Comparison of ENCODE assay signal across 1 cellular context in genomic region chr6:3829285-3829684, GRCh38.
TF ChIP-seq lines count a peak whose summit lies in the region.

No MANE protein-coding gene starts in this region.

TF ChIP-seq in HepG2, 621 proteins besides CTCF, POLR2A, EP300 and RAD21 (continued from another document):
- TF ChIP-seq, protein P1, sequence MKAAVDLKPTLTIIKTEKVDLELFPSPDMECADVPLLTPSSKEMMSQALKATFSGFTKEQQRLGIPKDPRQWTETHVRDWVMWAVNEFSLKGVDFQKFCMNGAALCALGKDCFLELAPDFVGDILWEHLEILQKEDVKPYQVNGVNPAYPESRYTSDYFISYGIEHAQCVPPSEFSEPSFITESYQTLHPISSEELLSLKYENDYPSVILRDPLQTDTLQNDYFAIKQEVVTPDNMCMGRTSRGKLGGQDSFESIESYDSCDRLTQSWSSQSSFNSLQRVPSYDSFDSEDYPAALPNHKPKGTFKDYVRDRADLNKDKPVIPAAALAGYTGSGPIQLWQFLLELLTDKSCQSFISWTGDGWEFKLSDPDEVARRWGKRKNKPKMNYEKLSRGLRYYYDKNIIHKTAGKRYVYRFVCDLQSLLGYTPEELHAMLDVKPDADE (CRISPR knock-in tag; IDR thresholded peaks at IDR 0.05) = no peak
- TF ChIP-seq MAF1 (CRISPR knock-in tag; IDR thresholded peaks at IDR 0.05; ENCODE audit: borderline replicate concordance) = no peak
- TF ChIP-seq ZBTB1 (CRISPR knock-in tag; IDR thresholded peaks at IDR 0.05; ENCODE audit: borderline replicate concordance) = no peak
- TF ChIP-seq, protein P2, sequence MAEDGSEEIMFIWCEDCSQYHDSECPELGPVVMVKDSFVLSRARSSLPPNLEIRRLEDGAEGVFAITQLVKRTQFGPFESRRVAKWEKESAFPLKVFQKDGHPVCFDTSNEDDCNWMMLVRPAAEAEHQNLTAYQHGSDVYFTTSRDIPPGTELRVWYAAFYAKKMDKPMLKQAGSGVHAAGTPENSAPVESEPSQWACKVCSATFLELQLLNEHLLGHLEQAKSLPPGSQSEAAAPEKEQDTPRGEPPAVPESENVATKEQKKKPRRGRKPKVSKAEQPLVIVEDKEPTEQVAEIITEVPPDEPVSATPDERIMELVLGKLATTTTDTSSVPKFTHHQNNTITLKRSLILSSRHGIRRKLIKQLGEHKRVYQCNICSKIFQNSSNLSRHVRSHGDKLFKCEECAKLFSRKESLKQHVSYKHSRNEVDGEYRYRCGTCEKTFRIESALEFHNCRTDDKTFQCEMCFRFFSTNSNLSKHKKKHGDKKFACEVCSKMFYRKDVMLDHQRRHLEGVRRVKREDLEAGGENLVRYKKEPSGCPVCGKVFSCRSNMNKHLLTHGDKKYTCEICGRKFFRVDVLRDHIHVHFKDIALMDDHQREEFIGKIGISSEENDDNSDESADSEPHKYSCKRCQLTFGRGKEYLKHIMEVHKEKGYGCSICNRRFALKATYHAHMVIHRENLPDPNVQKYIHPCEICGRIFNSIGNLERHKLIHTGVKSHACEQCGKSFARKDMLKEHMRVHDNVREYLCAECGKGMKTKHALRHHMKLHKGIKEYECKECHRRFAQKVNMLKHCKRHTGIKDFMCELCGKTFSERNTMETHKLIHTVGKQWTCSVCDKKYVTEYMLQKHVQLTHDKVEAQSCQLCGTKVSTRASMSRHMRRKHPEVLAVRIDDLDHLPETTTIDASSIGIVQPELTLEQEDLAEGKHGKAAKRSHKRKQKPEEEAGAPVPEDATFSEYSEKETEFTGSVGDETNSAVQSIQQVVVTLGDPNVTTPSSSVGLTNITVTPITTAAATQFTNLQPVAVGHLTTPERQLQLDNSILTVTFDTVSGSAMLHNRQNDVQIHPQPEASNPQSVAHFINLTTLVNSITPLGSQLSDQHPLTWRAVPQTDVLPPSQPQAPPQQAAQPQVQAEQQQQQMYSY (CRISPR knock-in tag; IDR thresholded peaks at IDR 0.05) = peak; percentile 81
- no peak for TF ChIP-seq ZNF230 (CRISPR knock-in tag; IDR thresholded peaks at IDR 0.05)
- TF ChIP-seq, protein P3, sequence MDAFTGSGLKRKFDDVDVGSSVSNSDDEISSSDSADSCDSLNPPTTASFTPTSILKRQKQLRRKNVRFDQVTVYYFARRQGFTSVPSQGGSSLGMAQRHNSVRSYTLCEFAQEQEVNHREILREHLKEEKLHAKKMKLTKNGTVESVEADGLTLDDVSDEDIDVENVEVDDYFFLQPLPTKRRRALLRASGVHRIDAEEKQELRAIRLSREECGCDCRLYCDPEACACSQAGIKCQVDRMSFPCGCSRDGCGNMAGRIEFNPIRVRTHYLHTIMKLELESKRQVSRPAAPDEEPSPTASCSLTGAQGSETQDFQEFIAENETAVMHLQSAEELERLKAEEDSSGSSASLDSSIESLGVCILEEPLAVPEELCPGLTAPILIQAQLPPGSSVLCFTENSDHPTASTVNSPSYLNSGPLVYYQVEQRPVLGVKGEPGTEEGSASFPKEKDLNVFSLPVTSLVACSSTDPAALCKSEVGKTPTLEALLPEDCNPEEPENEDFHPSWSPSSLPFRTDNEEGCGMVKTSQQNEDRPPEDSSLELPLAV (CRISPR knock-in tag; conservative IDR thresholded peaks at IDR 0.05; ENCODE audit: low read depth) = no peak
TF ChIP-seq in HepG2: peak in this region for 1.
